In the genomic region with DNA sequence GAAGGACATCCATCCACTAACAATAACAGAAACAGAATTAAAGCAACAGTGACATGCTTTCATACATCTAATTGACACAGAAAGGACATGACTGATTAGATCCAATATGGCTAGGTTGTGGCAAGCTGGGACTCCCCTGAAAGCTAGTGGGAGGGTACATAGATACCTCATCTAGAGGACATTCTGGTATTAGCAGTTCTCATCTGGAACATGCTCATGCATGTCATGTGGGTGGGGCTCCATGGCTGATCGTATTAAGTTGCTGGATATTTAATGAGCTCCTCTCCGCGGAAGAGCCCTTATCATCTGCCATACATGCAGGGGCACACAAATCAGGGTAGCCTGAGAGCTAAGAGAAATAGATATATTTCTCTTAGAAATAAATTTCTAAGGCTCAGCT, we compare ENCODE assay signal across 24 cellular contexts.
DNase-seq lines count a peak whose midpoint lies in the region; ATAC-seq, FAIRE-seq and TF ChIP-seq lines count a peak whose summit lies in the region.
"Had no signal": no experiment of that assay in that cellular context is flagged by ENCODE, and none has a peak within 500 bp of the region (broad histone marks: within the 10 kb centered on the region; RNA-seq: fewer than 3 reads in every experiment).

No MANE protein-coding gene starts in this region.

- intact Hi-C loops in heart left ventricle (cut with DNase I) (no loop called here), cardiac septum (cut with DNase I) (no loop called here)

- H3K27me3 ChIP-seq in heart left ventricle (no peaks in the 10 kb centered on the region), right atrium auricular region (no peaks in the 10 kb centered on the region)
- H3K27me3 ChIP-seq: SJSA1 had no signal

- ATAC-seq in heart left ventricle = no peak
- ATAC-seq: HepG2, T-cell had no signal

- no peak for TF ChIP-seq CTCF in heart left ventricle (IDR thresholded peaks at IDR 0.05)
- TF ChIP-seq CTCF in right atrium auricular region (IDR thresholded peaks at IDR 0.05) = no peak

- H3K4me1 ChIP-seq in heart left ventricle (peaks cover 0 to 2% (median 0%) of the 10 kb centered on the region in 12 donors), right atrium auricular region (no peaks in the 10 kb centered on the region)

- FAIRE-seq in urothelium cell line (lab: Jason Lieb, UNC) = no peak
- FAIRE-seq: GM18507, HepG2 had no signal

- no peaks in the 10 kb centered on the region for H3K36me3 ChIP-seq in heart left ventricle
- H3K36me3 ChIP-seq in right atrium auricular region = no peaks in the 10 kb centered on the region
- H3K36me3 ChIP-seq: SJSA1 had no signal

- H3K9me3 ChIP-seq in heart left ventricle (no peaks in the 10 kb centered on the region), right atrium auricular region (no peaks in the 10 kb centered on the region)
- H3K9me3 ChIP-seq: SJSA1 had no signal

- H3K4me3 ChIP-seq in heart left ventricle = no peak overlapping the region
- no peak overlapping the region for H3K4me3 ChIP-seq in right atrium auricular region
- H3K4me3 ChIP-seq: PC-9, SJSA1 had no signal

- DNase-seq in NCI-H345 (lab: John Stamatoyannopoulos, UW) (peak; percentile 11), NCI-H345 treated with DMSO at 0.1 percent for 48 hours (lab: John Stamatoyannopoulos, UW; ENCODE audit: unreplicated experiment) (no peak), NCI-H510A treated with DMSO at 0.1 percent for 48 hours (lab: John Stamatoyannopoulos, UW) (peak; percentile 70), NCI-H82 treated with DMSO at 0.1 percent for 48 hours (lab: John Stamatoyannopoulos, UW; ENCODE audit: unreplicated experiment) (peak; percentile 19), urothelium cell line (ENCODE audit: low spot score) (no peak), heart left ventricle (no peak), cardiac septum (ENCODE audit: low spot score) (no peak), right atrium auricular region (ENCODE audit: low spot score) (no peak)
- DNase-seq: 8988T, ACHN, Calu3, H7, MV-4-11, NCI-H1105, NCI-H1436 treated with DMSO at 0.1 percent for 48 hours, NCI-H1930, NCI-H2227 treated with DMSO at 0.1 percent for 48 hours, PC-9, Right ventricle myocardium superior, RPMI8226, T-cell had no signal

- no peak overlapping the region for H3K27ac ChIP-seq in heart left ventricle
- no peak overlapping the region for H3K27ac ChIP-seq in right atrium auricular region
- H3K27ac ChIP-seq: PC-9, SJSA1 had no signal

- TF ChIP-seq POLR2A in heart left ventricle (IDR thresholded peaks at IDR 0.05) = no peak

- WGBS in heart left ventricle, 4 donors = 72 to 89% (median 81%) methylated on average over 3 of the region's 3 CpGs

Comparison
In these comparisons a context has a peak if more than half of its experiments do, and no peak if none do; other contexts are left out.
1. DNase-seq: peak in NCI-H345 (single experiment), NCI-H510A treated with DMSO at 0.1 percent for 48 hours (single experiment) and NCI-H82 treated with DMSO at 0.1 percent for 48 hours (single experiment); none in NCI-H345 treated with DMSO at 0.1 percent for 48 hours (single experiment), urothelium cell line (single experiment), heart left ventricle (0 of 5), cardiac septum (single experiment) and right atrium auricular region (single experiment).